Comparison of ENCODE assay signal across 25 cellular contexts in genomic region chr5:133533541-133533940, GRCh38.
"Had no signal": no experiment of that assay in that cellular context is flagged by ENCODE, and none has a peak within 500 bp of the region (broad histone marks: within the 10 kb centered on the region; RNA-seq: fewer than 3 reads in every experiment).

No MANE protein-coding gene starts in this region.

- H3K4me3 ChIP-seq: body of pancreas had no signal

- H3K27ac ChIP-seq: body of pancreas, epithelial cell of prostate had no signal

- H3K4me3 Mint-ChIP-seq: activated CD4-positive, alpha-beta memory T cell treated with anti-CD3 and anti-CD28 coated beads, Interleukin-2, amount 10 ng/mL, durations not matched to agents 7 days and 5 days; activated CD4-positive, alpha-beta T cell treated with anti-CD3 and anti-CD28 coated beads, Interleukin-2, amount 10 ng/mL, durations not matched to agents 7 days and 5 days; activated CD8-positive, alpha-beta memory T cell treated with anti-CD3 and anti-CD28 coated beads, Interleukin-2, amount 10 ng/mL, durations not matched to agents 7 days and 5 days; activated naive CD8-positive, alpha-beta T cell; activated T-cell treated with anti-CD3 and anti-CD28 coated beads, Interleukin-2, amount 50 U/mL, for 24 hours; activated T-cell treated with anti-CD3 and anti-CD28 coated beads, Interleukin-2, amount 50 U/mL, for 72 hours; WTC11 had no signal

- H3K4me1 Mint-ChIP-seq: activated CD4-positive, alpha-beta memory T cell treated with anti-CD3 and anti-CD28 coated beads, Interleukin-2, amount 10 ng/mL, durations not matched to agents 7 days and 5 days; activated CD4-positive, alpha-beta T cell treated with anti-CD3 and anti-CD28 coated beads, Interleukin-2, amount 10 ng/mL, durations not matched to agents 7 days and 5 days; WTC11 had no signal

- H3K27me3 ChIP-seq: body of pancreas had no signal

- H3K4me1 ChIP-seq: body of pancreas had no signal

- H3K36me3 Mint-ChIP-seq: activated CD8-positive, alpha-beta memory T cell treated with anti-CD3 and anti-CD28 coated beads, Interleukin-2, amount 10 ng/mL, durations not matched to agents 7 days and 5 days; activated naive CD8-positive, alpha-beta T cell; WTC11 had no signal

- H3K9me3 Mint-ChIP-seq: activated CD4-positive, alpha-beta memory T cell treated with anti-CD3 and anti-CD28 coated beads, Interleukin-2, amount 10 ng/mL, durations not matched to agents 7 days and 5 days; activated CD4-positive, alpha-beta T cell treated with anti-CD3 and anti-CD28 coated beads, Interleukin-2, amount 10 ng/mL, durations not matched to agents 7 days and 5 days; activated T-cell treated with anti-CD3 and anti-CD28 coated beads, Interleukin-2, amount 50 U/mL, for 24 hours; activated T-cell treated with anti-CD3 and anti-CD28 coated beads, Interleukin-2, amount 50 U/mL, for 72 hours had no signal

- ATAC-seq: activated CD8-positive, alpha-beta memory T cell treated with anti-CD3 and anti-CD28 coated beads, Interleukin-2, amount 10 ng/mL, durations not matched to agents 7 days and 5 days; activated T-cell treated with anti-CD3 and anti-CD28 coated beads, Interleukin-2, amount 50 U/mL, for 72 hours; body of pancreas; WTC11 had no signal

- DNase-seq: activated CD4-positive, alpha-beta memory T cell treated with anti-CD3 and anti-CD28 coated beads, Interleukin-2, amount 10 ng/mL, durations not matched to agents 7 days and 5 days; activated CD4-positive, alpha-beta T cell treated with anti-CD3 and anti-CD28 coated beads for 1 hour; activated CD4-positive, alpha-beta T cell treated with anti-CD3 and anti-CD28 coated beads for 4 hours; activated CD4-positive, alpha-beta T cell treated with anti-CD3 and anti-CD28 coated beads, Interleukin-2, amount 10 ng/mL, durations not matched to agents 7 days and 5 days; activated CD4-positive, alpha-beta T cell treated with anti-CD3 and anti-CD28 coated beads, Interleukin-2, amount 50 U/mL, for 4 hours; activated CD8-positive, alpha-beta memory T cell treated with anti-CD3 and anti-CD28 coated beads, Interleukin-2, amount 10 ng/mL, durations not matched to agents 7 days and 5 days; activated CD8-positive, alpha-beta memory T cell treated with anti-CD3 and anti-CD28 coated beads, Interleukin-2, amount 50 U/mL, for 4 hours; activated effector memory CD4-positive, alpha-beta T cell treated with Interleukin-2 at 50 U/mL for 16 hours; activated gamma-delta T cell treated with Interleukin-2 at 50 U/mL for 16 hours; activated naive CD4-positive, alpha-beta T cell treated with anti-CD3 and anti-CD28 coated beads, Interleukin-2, amount 50 U/mL, for 16 hours; activated naive CD4-positive, alpha-beta T cell treated with Interleukin-2 at 50 U/mL for 16 hours; activated T-cell treated with anti-CD3 and anti-CD28 coated beads, Interleukin-2, amount 50 U/mL, for 24 hours; activated T-cell treated with anti-CD3 and anti-CD28 coated beads, Interleukin-2, amount 50 U/mL, for 72 hours; amygdala; aorta; body of pancreas; caudate nucleus; cortex of kidney; dermis blood vessel endothelial cell; effector CD8-positive, alpha-beta T cell; foreskin fibroblast; head of caudate nucleus had no signal

- H3K9me3 ChIP-seq: body of pancreas had no signal

- H3K27ac Mint-ChIP-seq: activated CD4-positive, alpha-beta memory T cell treated with anti-CD3 and anti-CD28 coated beads, Interleukin-2, amount 10 ng/mL, durations not matched to agents 7 days and 5 days; activated CD4-positive, alpha-beta T cell treated with anti-CD3 and anti-CD28 coated beads, Interleukin-2, amount 10 ng/mL, durations not matched to agents 7 days and 5 days; activated CD8-positive, alpha-beta memory T cell treated with anti-CD3 and anti-CD28 coated beads, Interleukin-2, amount 10 ng/mL, durations not matched to agents 7 days and 5 days; activated naive CD8-positive, alpha-beta T cell; activated T-cell treated with anti-CD3 and anti-CD28 coated beads, Interleukin-2, amount 50 U/mL, for 24 hours; activated T-cell treated with anti-CD3 and anti-CD28 coated beads, Interleukin-2, amount 50 U/mL, for 72 hours; WTC11 had no signal
